26 cellular contexts compared by ENCODE assay signal in the genomic region with DNA sequence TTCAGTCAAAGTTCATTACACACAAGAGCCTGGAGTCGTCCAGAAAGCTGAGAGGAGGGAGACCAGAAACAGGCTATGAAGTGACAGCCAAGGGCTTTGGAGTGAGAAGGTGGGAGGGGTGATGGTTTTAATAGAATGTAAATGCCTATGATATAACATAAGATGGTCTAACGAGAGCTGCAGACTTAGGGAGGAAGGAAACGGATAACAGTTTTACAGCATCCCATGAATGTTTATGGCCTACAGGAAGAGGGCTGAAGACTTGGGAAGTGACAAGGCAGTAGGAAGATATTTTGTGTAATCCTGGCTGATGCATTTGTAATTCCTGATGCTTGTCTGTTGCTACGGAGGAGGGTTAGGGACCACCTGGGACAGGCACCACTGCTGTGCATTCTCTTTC.
"Had no signal": no experiment of that assay in that cellular context is flagged by ENCODE, and none has a peak within 500 bp of the region (broad histone marks: within the 10 kb centered on the region; RNA-seq: fewer than 3 reads in every experiment).

No MANE protein-coding gene starts in this region.

- H3K9ac ChIP-seq: parathyroid adenoma had no signal

- H3K4me1 ChIP-seq: parathyroid adenoma, psoas muscle, right lobe of liver, sigmoid colon, suprapubic skin, testis, tibial artery, transverse colon, upper lobe of right lung, uterus had no signal

- H3K9me3 ChIP-seq: neutrophil, ovary, psoas muscle, right lobe of liver, sigmoid colon, suprapubic skin, testis, tibial artery, transverse colon, upper lobe of right lung, uterus had no signal

- ATAC-seq: naive thymus-derived CD8-positive, alpha-beta T cell; psoas muscle; right cardiac atrium; stimulated activated naive CD8-positive, alpha-beta T cell treated with anti-CD3 and anti-CD28 coated beads, Interleukin-15, Interleukin-2, amounts not matched to agents 100 U/mL and 50 U/mL, for 24 hours; upper lobe of right lung had no signal

- DNase-seq: naive thymus-derived CD8-positive, alpha-beta T cell; nephron progenitor cell; nucleus accumbens; ovary; posterior cingulate gyrus; psoas muscle; right cardiac atrium; right lobe of liver; sigmoid colon; small intestine; stimulated activated CD4-positive, alpha-beta T cell treated with anti-CD3 and anti-CD28 coated beads, Interleukin-15, amount 100 ng/mL, for 24 hours; stimulated activated CD4-positive, alpha-beta T cell treated with anti-CD3 and anti-CD28 coated beads, Interleukin-2, amount 100 ng/mL, for 24 hours; stimulated activated CD4-positive, alpha-beta T cell treated with anti-CD3 and anti-CD28 coated beads, Interleukin-2, amount 100 ng/mL, for 48 hours; stimulated activated CD4-positive, alpha-beta T cell treated with anti-CD3 and anti-CD28 coated beads, Interleukin-4, amount 100 ng/mL, for 24 hours; stimulated activated naive CD4-positive, alpha-beta T cell; stimulated activated naive CD8-positive, alpha-beta T cell treated with anti-CD3 and anti-CD28 coated beads, Interleukin-15, amount 100 ng/mL, for 72 hours; stimulated activated naive CD8-positive, alpha-beta T cell treated with anti-CD3 and anti-CD28 coated beads, Interleukin-15, Interleukin-2, amounts not matched to agents 100 U/mL and 50 U/mL, for 24 hours; substantia nigra; testis; tibial artery; transverse colon; upper lobe of right lung; uterus had no signal

- H3K4me3 ChIP-seq: ovary, psoas muscle, right lobe of liver, sigmoid colon, suprapubic skin, testis, tibial artery, transverse colon, upper lobe of right lung, uterus had no signal

- H3K79me2 ChIP-seq: parathyroid adenoma had no signal

- H3K27me3 ChIP-seq: ovary, right lobe of liver, testis, transverse colon, upper lobe of right lung, uterus had no signal

- H3K27ac ChIP-seq: neutrophil, ovary, parathyroid adenoma, psoas muscle, right lobe of liver, sigmoid colon, suprapubic skin, testis, tibial artery, transverse colon, upper lobe of right lung, uterus had no signal

- H2AFZ ChIP-seq: parathyroid adenoma had no signal

- H3K36me3 ChIP-seq: neutrophil, ovary, right lobe of liver, sigmoid colon, suprapubic skin, tibial artery, transverse colon, upper lobe of right lung, uterus had no signal
